Comparison of ENCODE assay signal across 1 cellular context in genomic region chr9:128321879-128322341, GRCh38.
TF ChIP-seq lines count a peak whose summit lies in the region.

No MANE protein-coding gene starts in this region.

TF ChIP-seq in K562, 482 proteins besides CTCF, POLR2A, EP300 and RAD21 (continues in another document):
- TF ChIP-seq TSC22D4 (tag; IDR thresholded peaks at IDR 0.05): peak; percentile 87; the same call in 1 of the 2 replicates
- no peak for TF ChIP-seq ZNF41 (CRISPR knock-in tag; conservative IDR thresholded peaks at IDR 0.05)
- no peak for TF ChIP-seq TRIM24 (IDR thresholded peaks at IDR 0.05)
- no peak for TF ChIP-seq FOXA3 (CRISPR knock-in tag; conservative IDR thresholded peaks at IDR 0.05 in 1 of 2, IDR thresholded peaks at IDR 0.05 in 1 of 2)
- TF ChIP-seq RB1 (IDR thresholded peaks at IDR 0.05; ENCODE audit: low read depth): no peak
- no peak for TF ChIP-seq KDM1A (IDR thresholded peaks at IDR 0.05)
- TF ChIP-seq EP400 (IDR thresholded peaks at IDR 0.05): no peak
- TF ChIP-seq ZBTB1 (CRISPR knock-in tag; IDR thresholded peaks at IDR 0.05; ENCODE audit: borderline replicate concordance, low read depth): no peak
- TF ChIP-seq SAFB (IDR thresholded peaks at IDR 0.05; ENCODE audit: borderline replicate concordance, low read depth, low read length): no peak
- TF ChIP-seq PBX2 (CRISPR knock-in tag; IDR thresholded peaks at IDR 0.05; ENCODE audit: low read depth): no peak
- no peak for TF ChIP-seq PBX2 (tag; conservative IDR thresholded peaks at IDR 0.05; ENCODE audit: low read depth)
- TF ChIP-seq ATF7 (IDR thresholded peaks at IDR 0.05): no peak
- no peak for TF ChIP-seq MXI1 (IDR thresholded peaks at IDR 0.05; ENCODE audit: low read depth, low read length)
- TF ChIP-seq TSHZ1 (CRISPR knock-in tag; IDR thresholded peaks at IDR 0.05): 0 out of 2 replicates have a peak, but pooled peaks have one; percentile 43
- TF ChIP-seq ZBTB8A (IDR thresholded peaks at IDR 0.05; ENCODE audit: partially characterized antibody): no peak
- no peak for TF ChIP-seq PHF8 (IDR thresholded peaks at IDR 0.05; ENCODE audit: borderline replicate concordance, low read length)
- TF ChIP-seq DACH1 (IDR thresholded peaks at IDR 0.05; ENCODE audit: partially characterized antibody): no peak
- 0 out of 2 replicates have a peak, but pooled peaks have one; percentile 20 for TF ChIP-seq CGGBP1 (CRISPR knock-in tag; IDR thresholded peaks at IDR 0.05)
- no peak for TF ChIP-seq TEAD1 (CRISPR knock-in tag; IDR thresholded peaks at IDR 0.05)
- TF ChIP-seq ELF2 (CRISPR knock-in tag; IDR thresholded peaks at IDR 0.05): no peak
- TF ChIP-seq ZBTB5 (IDR thresholded peaks at IDR 0.05): no peak
- TF ChIP-seq ATF2 (CRISPR knock-in tag; IDR thresholded peaks at IDR 0.05): no peak
- TF ChIP-seq ARID1B (IDR thresholded peaks at IDR 0.05): no peak
- TF ChIP-seq E2F6 (IDR thresholded peaks at IDR 0.05; ENCODE audit: borderline replicate concordance in 1 of 2, extremely low read depth in 1 of 2, insufficient read depth in 1 of 2, insufficient read length in 1 of 2, low read depth in 1 of 2, low read length in 1 of 2, poor library complexity in 1 of 2, severe bottlenecking in 1 of 2): peak in 1 of 2 experiments; percentile 28
- no peak for TF ChIP-seq C11orf30 (IDR thresholded peaks at IDR 0.05; ENCODE audit: low read depth)
- no peak for TF ChIP-seq GTF2E2 (tag; IDR thresholded peaks at IDR 0.05)
- TF ChIP-seq ZNF77 (CRISPR knock-in tag; IDR thresholded peaks at IDR 0.05): no peak
- TF ChIP-seq ZNF551 (CRISPR knock-in tag; IDR thresholded peaks at IDR 0.05): no peak
- TF ChIP-seq ZNF3 (CRISPR knock-in tag; IDR thresholded peaks at IDR 0.05): no peak
- TF ChIP-seq HDGF (IDR thresholded peaks at IDR 0.05): no peak
- TF ChIP-seq SNIP1 (IDR thresholded peaks at IDR 0.05; ENCODE audit: low read depth): no peak
- TF ChIP-seq BHLHE40 (IDR thresholded peaks at IDR 0.05; ENCODE audit: low read length): peak; percentile 72; the same call in 1 of the 2 replicates
- TF ChIP-seq CSDE1 (IDR thresholded peaks at IDR 0.05): no peak
- TF ChIP-seq ZNF253 (CRISPR knock-in tag; conservative IDR thresholded peaks at IDR 0.05): peak; percentile 63; the same call in 1 of the 2 replicates
- no peak for TF ChIP-seq CBX2 (IDR thresholded peaks at IDR 0.05; ENCODE audit: insufficient read depth, low read length, poor library complexity, severe bottlenecking)
- TF ChIP-seq RBFOX2 (IDR thresholded peaks at IDR 0.05; ENCODE audit: low read depth, low read length): no peak
- TF ChIP-seq CEBPG (CRISPR knock-in tag; IDR thresholded peaks at IDR 0.05): no peak
- TF ChIP-seq CEBPG (tag; conservative IDR thresholded peaks at IDR 0.05 in 1 of 2, IDR thresholded peaks at IDR 0.05 in 1 of 2): no peak
- no peak for TF ChIP-seq MBD1 (CRISPR knock-in tag; IDR thresholded peaks at IDR 0.05)
- TF ChIP-seq RBM25 (IDR thresholded peaks at IDR 0.05; ENCODE audit: low read depth, low read length, severe bottlenecking): no peak
- TF ChIP-seq HCFC1 (IDR thresholded peaks at IDR 0.05; ENCODE audit: low read depth, low read length): no peak
